In genomic region chr7:37493810-37494209, GRCh38 we compare ENCODE assay signal across 22 cellular contexts.
"Had no signal": no experiment of that assay in that cellular context is flagged by ENCODE, and none has a peak within 500 bp of the region (broad histone marks: within the 10 kb centered on the region; RNA-seq: fewer than 3 reads in every experiment).

No MANE protein-coding gene starts in this region.

- H3K4me1 ChIP-seq: left ventricle myocardium inferior, stomach, upper lobe of right lung had no signal

- H3K36me3 Mint-ChIP-seq: activated naive CD8-positive, alpha-beta T cell treated with anti-CD3 and anti-CD28 coated beads, Interleukin-2, amount 10 ng/mL, durations not matched to agents 7 days and 5 days; immature natural killer cell; mesothelial cell of epicardium; stimulated activated memory B cell treated with anti-CD40 and anti-IgM and Interleukin-4, amounts not matched to agents 10 μg/mL and 1 μg/mL and 100 μg/mL, for 72 hours had no signal

- DNase-seq: activated CD4-positive, alpha-beta memory T cell treated with anti-CD3 and anti-CD28 coated beads, Interleukin-2, amount 10 ng/mL, durations not matched to agents 7 days and 5 days; activated CD4-positive, alpha-beta T cell treated with anti-CD3 and anti-CD28 coated beads, Interleukin-2, amount 10 ng/mL, durations not matched to agents 24 days and 14 days; activated effector memory CD4-positive, alpha-beta T cell treated with Interleukin-2 at 50 U/mL for 16 hours; activated naive CD4-positive, alpha-beta T cell treated with anti-CD3 and anti-CD28 coated beads for 36 hours; activated naive CD8-positive, alpha-beta T cell treated with anti-CD3 and anti-CD28 coated beads, Interleukin-2, amount 10 ng/mL, durations not matched to agents 7 days and 5 days; activated T-cell treated with anti-CD3 and anti-CD28 coated beads, Interleukin-2, amount 50 U/mL, for 72 hours; amniotic stem cell; cerebellar nuclear complex; effector CD4-positive, alpha-beta T cell; immature natural killer cell; kidney glomerular epithelial cell; left ventricle myocardium inferior; naive thymus-derived CD8-positive, alpha-beta T cell; small intestine; stimulated activated CD4-positive, alpha-beta T cell treated with anti-CD3 and anti-CD28 coated beads, Interleukin-15, amount 100 ng/mL, for 24 hours; stomach; T-helper 17 cell; upper lobe of right lung had no signal

- H3K27me3 Mint-ChIP-seq: activated CD4-positive, alpha-beta memory T cell treated with anti-CD3 and anti-CD28 coated beads, Interleukin-2, amount 10 ng/mL, durations not matched to agents 7 days and 5 days; activated naive CD8-positive, alpha-beta T cell treated with anti-CD3 and anti-CD28 coated beads, Interleukin-2, amount 10 ng/mL, durations not matched to agents 7 days and 5 days; naive thymus-derived CD8-positive, alpha-beta T cell; stimulated activated memory B cell treated with anti-CD40 and anti-IgM and Interleukin-4, amounts not matched to agents 10 μg/mL and 1 μg/mL and 100 μg/mL, for 72 hours; T-helper 17 cell had no signal

- H3K27me3 ChIP-seq: stomach, upper lobe of right lung had no signal

- H3K27ac ChIP-seq: left ventricle myocardium inferior, stomach, thoracic aorta, upper lobe of right lung had no signal

- H3K36me3 ChIP-seq: left ventricle myocardium inferior, stomach, thoracic aorta, upper lobe of right lung had no signal

- H3K27ac Mint-ChIP-seq: activated CD4-positive, alpha-beta memory T cell treated with anti-CD3 and anti-CD28 coated beads, Interleukin-2, amount 10 ng/mL, durations not matched to agents 7 days and 5 days; activated CD4-positive, alpha-beta T cell treated with anti-CD3 and anti-CD28 coated beads, Interleukin-2, amount 10 ng/mL, durations not matched to agents 24 days and 14 days; activated naive CD4-positive, alpha-beta T cell treated with anti-CD3 and anti-CD28 coated beads for 36 hours; activated naive CD8-positive, alpha-beta T cell treated with anti-CD3 and anti-CD28 coated beads, Interleukin-2, amount 10 ng/mL, durations not matched to agents 7 days and 5 days; activated T-cell treated with anti-CD3 and anti-CD28 coated beads, Interleukin-2, amount 50 U/mL, for 72 hours; immature natural killer cell; mesothelial cell of epicardium; naive thymus-derived CD8-positive, alpha-beta T cell; stimulated activated memory B cell treated with anti-CD40 and anti-IgM and Interleukin-4, amounts not matched to agents 10 μg/mL and 1 μg/mL and 100 μg/mL, for 72 hours; T-helper 17 cell had no signal

- H3K9me3 Mint-ChIP-seq: activated CD4-positive, alpha-beta memory T cell treated with anti-CD3 and anti-CD28 coated beads, Interleukin-2, amount 10 ng/mL, durations not matched to agents 7 days and 5 days; activated CD4-positive, alpha-beta T cell treated with anti-CD3 and anti-CD28 coated beads, Interleukin-2, amount 10 ng/mL, durations not matched to agents 24 days and 14 days; activated naive CD4-positive, alpha-beta T cell treated with anti-CD3 and anti-CD28 coated beads for 36 hours; activated T-cell treated with anti-CD3 and anti-CD28 coated beads, Interleukin-2, amount 50 U/mL, for 72 hours; immature natural killer cell; mesothelial cell of epicardium; stimulated activated memory B cell treated with anti-CD40 and anti-IgM and Interleukin-4, amounts not matched to agents 10 μg/mL and 1 μg/mL and 100 μg/mL, for 72 hours had no signal

- H3K4me1 Mint-ChIP-seq: immature natural killer cell; naive thymus-derived CD8-positive, alpha-beta T cell; stimulated activated memory B cell treated with anti-CD40 and anti-IgM and Interleukin-4, amounts not matched to agents 10 μg/mL and 1 μg/mL and 100 μg/mL, for 72 hours; T-helper 17 cell had no signal

- H3K9me3 ChIP-seq: thoracic aorta, upper lobe of right lung had no signal

- H3K4me3 Mint-ChIP-seq: activated CD4-positive, alpha-beta memory T cell treated with anti-CD3 and anti-CD28 coated beads, Interleukin-2, amount 10 ng/mL, durations not matched to agents 7 days and 5 days; activated CD4-positive, alpha-beta T cell treated with anti-CD3 and anti-CD28 coated beads, Interleukin-2, amount 10 ng/mL, durations not matched to agents 24 days and 14 days; activated naive CD4-positive, alpha-beta T cell treated with anti-CD3 and anti-CD28 coated beads for 36 hours; activated naive CD8-positive, alpha-beta T cell treated with anti-CD3 and anti-CD28 coated beads, Interleukin-2, amount 10 ng/mL, durations not matched to agents 7 days and 5 days; activated T-cell treated with anti-CD3 and anti-CD28 coated beads, Interleukin-2, amount 50 U/mL, for 72 hours; immature natural killer cell; mesothelial cell of epicardium; naive thymus-derived CD8-positive, alpha-beta T cell; stimulated activated memory B cell treated with anti-CD40 and anti-IgM and Interleukin-4, amounts not matched to agents 10 μg/mL and 1 μg/mL and 100 μg/mL, for 72 hours; T-helper 17 cell had no signal

- H3K4me3 ChIP-seq: left ventricle myocardium inferior, stomach, thoracic aorta, upper lobe of right lung had no signal

- FAIRE-seq: bronchial epithelial cell, small intestine had no signal
